ENCODE assay signal across 16 cellular contexts in the genomic region with DNA sequence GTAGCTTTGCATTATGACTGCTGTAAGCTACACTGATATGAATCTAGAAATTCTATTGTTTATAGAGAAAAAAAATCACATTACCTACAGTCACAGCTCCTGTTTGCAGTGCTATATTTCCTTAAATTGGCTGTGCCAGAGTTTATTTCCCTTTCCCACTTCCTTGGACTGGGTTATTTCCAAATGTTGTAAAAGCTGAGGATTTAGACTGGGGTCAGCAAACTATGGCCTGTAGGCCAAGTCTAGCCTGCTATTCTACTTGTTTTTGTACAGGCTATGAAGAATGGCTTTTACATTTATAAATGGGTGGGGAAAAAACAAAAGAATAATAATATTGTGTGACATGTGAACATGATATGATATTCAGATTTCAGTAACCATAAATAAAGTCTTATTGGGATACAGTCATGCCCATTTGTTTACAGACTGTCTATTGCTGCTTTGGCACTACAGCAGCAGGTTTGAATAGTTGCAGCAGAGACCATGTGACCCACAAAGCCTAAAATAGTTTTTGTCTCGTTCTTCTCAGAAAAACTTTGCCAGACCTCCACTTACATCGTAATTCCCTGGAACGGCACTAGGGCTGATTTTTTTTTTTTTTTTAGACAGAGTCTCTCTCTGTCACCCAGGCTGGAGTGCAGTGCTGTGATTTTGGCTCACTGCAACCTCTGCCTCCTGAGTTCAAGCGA. TPM values are rescaled to one million over a fixed set of nuclear protein-coding genes. Genes with fewer than 3 reads are reported as not detected.
DNase-seq lines count a peak whose midpoint lies in the region; ATAC-seq and TF ChIP-seq lines count a peak whose summit lies in the region.
"Had no signal": no experiment of that assay in that cellular context is flagged by ENCODE, and none has a peak within 500 bp of the region (broad histone marks: within the 10 kb centered on the region; RNA-seq: fewer than 3 reads in every experiment).

No MANE protein-coding gene starts in this region.

- H3K27me3 Mint-ChIP-seq in T-helper 17 cell: peaks cover 45% of the 10 kb centered on the region

- no peaks in the 10 kb centered on the region for H3K4me1 Mint-ChIP-seq in T-helper 17 cell

- H3K27ac ChIP-seq in layer of hippocampus (ENCODE audit: low read depth, low read length) (peak overlapping the region; percentile 93), vagina (peak overlapping the region; percentile 69)
- H3K27ac ChIP-seq: foreskin keratinocyte had no signal

- TF ChIP-seq POLR2A in vagina (IDR thresholded peaks at IDR 0.05): no peak

- no peak overlapping the region for H3K4me3 Mint-ChIP-seq in T-helper 17 cell
- H3K4me3 Mint-ChIP-seq: T-helper 2 cell treated with Interferon-gamma antibody and Interleukin-4, amounts not matched to agents 5 μg/mL and 100 μg/mL, for 36 hours had no signal

- DNase-seq in choroid plexus epithelial cell (ENCODE audit: low read depth) (peak; percentile 24), vagina (ENCODE audit: extremely low spot score in 2 of 2) (no peak), T-helper 17 cell (no peak), SKM-1 (lab: John Stamatoyannopoulos, UW; ENCODE audit: unreplicated experiment) (no peak)
- DNase-seq: activated CD4-positive, alpha-beta T cell treated with anti-CD3 and anti-CD28 coated beads, Interleukin-2, amount 50 U/mL, for 1 hour; effector CD4-positive, alpha-beta T cell; foreskin keratinocyte; NCI-H2029; NCI-H524 had no signal

- H3K27me3 ChIP-seq in layer of hippocampus (ENCODE audit: control insufficient read depth, insufficient read depth, low read length): no peaks in the 10 kb centered on the region
- no peaks in the 10 kb centered on the region for H3K27me3 ChIP-seq in vagina

- H3K4me3 ChIP-seq in choroid plexus epithelial cell (ENCODE audit: low read depth, low read length) (no peak overlapping the region), vagina (no peak overlapping the region)

- TF ChIP-seq CTCF in choroid plexus epithelial cell (conservative IDR thresholded peaks at IDR 0.05; ENCODE audit: low read depth, low read length): no peak
- no peak for TF ChIP-seq CTCF in vagina (IDR thresholded peaks at IDR 0.05)

- ATAC-seq in HG03159 (IDR thresholded peaks at IDR 0.05; ENCODE audit: unreplicated experiment) (peak; percentile 27), T-helper 17 cell (no peak), GM21367 (IDR thresholded peaks at IDR 0.05; ENCODE audit: unreplicated experiment) (no peak)
- ATAC-seq: foreskin keratinocyte had no signal

- no peaks in the 10 kb centered on the region for H3K36me3 ChIP-seq in vagina

- peaks cover 7% of the 10 kb centered on the region for H3K4me1 ChIP-seq in vagina
- H3K4me1 ChIP-seq: foreskin keratinocyte had no signal

- H3K36me3 Mint-ChIP-seq in T-helper 17 cell (ENCODE audit: low read depth): no peaks in the 10 kb centered on the region

- intact Hi-C loops in vagina (cut with DNase I): no loop called here

- no peak overlapping the region for H3K27ac Mint-ChIP-seq in T-helper 17 cell
- H3K27ac Mint-ChIP-seq: T-helper 2 cell treated with Interferon-gamma antibody and Interleukin-4, amounts not matched to agents 5 μg/mL and 100 μg/mL, for 36 hours had no signal

- H3K9me3 ChIP-seq in vagina: no peaks in the 10 kb centered on the region
- H3K9me3 ChIP-seq in T-helper 17 cell (ENCODE audit: control insufficient read depth, low read length, poor library complexity, severe bottlenecking): no peaks in the 10 kb centered on the region

RNA-seq across cellular contexts. Expression of a gene that starts 7.8 kb away (rescaled TPM):
- 5.9 TPM for total RNA-seq in vagina
- total RNA-seq in T-helper 17 cell: under 1 TPM in 1 of 2 donors, not detected in 1; 0.21 TPM
- total RNA-seq: foreskin keratinocyte, LHCN-M2, pulmonary artery endothelial cell had no signal

RNA-seq across cellular contexts. Expression of a gene that starts 10.9 kb away (rescaled TPM):
- total RNA-seq in vagina (8.8 TPM), T-helper 17 cell (1 to 10 TPM in 1 of 2 donors, under 1 TPM in 1; 0.70 to 1.1 TPM)
- total RNA-seq: foreskin keratinocyte, H1, pulmonary artery endothelial cell had no signal
